In the genomic region with DNA sequence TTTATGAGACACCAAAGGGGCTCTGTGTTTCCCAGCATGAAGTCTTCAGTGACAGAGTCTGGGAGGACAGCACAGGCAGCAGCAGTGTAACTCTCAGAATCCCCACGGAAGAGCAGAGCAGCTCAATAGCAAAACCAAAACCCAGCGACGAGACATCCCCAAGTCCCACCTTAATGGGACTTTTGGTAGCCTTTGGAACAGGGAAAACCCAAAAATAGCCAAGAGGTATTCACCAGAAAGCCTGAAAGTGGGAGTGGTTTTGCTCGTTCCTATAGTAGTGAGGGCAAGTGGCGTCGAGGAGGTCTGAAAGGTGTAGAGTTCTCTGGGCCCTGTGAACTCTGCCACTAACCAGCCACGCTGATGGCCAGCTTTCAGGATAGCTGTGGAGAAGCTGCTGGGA, we compare ENCODE assay signal across 19 cellular contexts.
A peak's percentile ranks its signal among the peaks of the same experiment; 100 is the strongest.
DNase-seq lines count a peak whose midpoint lies in the region; ATAC-seq, FAIRE-seq and TF ChIP-seq lines count a peak whose summit lies in the region.
"Had no signal": no experiment of that assay in that cellular context is flagged by ENCODE, and none has a peak within 500 bp of the region (broad histone marks: within the 10 kb centered on the region; RNA-seq: fewer than 3 reads in every experiment).

No MANE protein-coding gene starts in this region.

- TF ChIP-seq CTCF in DND-41 (IDR thresholded peaks at IDR 0.05; ENCODE audit: borderline replicate concordance, extremely low read depth, low read length, poor library complexity, severe bottlenecking) (no peak), HL-60 (IDR thresholded peaks at IDR 0.05; ENCODE audit: insufficient read depth, low read length) (no peak), neural crest cell (conservative IDR thresholded peaks at IDR 0.05) (no peak)

- peak overlapping the region; percentile 23 for H3K27ac Mint-ChIP-seq in activated naive CD8-positive, alpha-beta T cell treated with anti-CD3 and anti-CD28 coated beads, Interleukin-2, amount 50 U/mL, for 24 hours
- H3K27ac Mint-ChIP-seq in neural crest cell (ENCODE audit: unreplicated experiment), result peak overlapping the region; percentile 37
- H3K27ac Mint-ChIP-seq: natural killer cell had no signal

- H4K20me1 ChIP-seq in DND-41 (ENCODE audit: insufficient read depth, low read length), result no peaks in the 10 kb centered on the region

- DNase-seq in DND-41 (no peak), HL-60 (ENCODE audit: low read depth in 1 of 2, low spot score in 1 of 2) (no peak), neural crest cell (ENCODE audit: low read depth, low spot score) (no peak), NCI-H1417 treated with DMSO at 0.1 percent for 48 hours (lab: John Stamatoyannopoulos, UW) (no peak), HAP-1 (ENCODE audit: low spot score in 2 of 2) (no peak), HTR-8/SVneo (ENCODE audit: insufficient read length, low spot score) (no peak)
- no peak for DNase-seq in activated naive CD8-positive, alpha-beta T cell treated with anti-CD3 and anti-CD28 coated beads, Interleukin-2, amount 50 U/mL, for 24 hours
- DNase-seq: activated effector memory CD4-positive, alpha-beta T cell treated with anti-CD3 and anti-CD28 coated beads, Interleukin-2, amount 50 U/mL, for 16 hours; anterior cingulate cortex; mammary epithelial cell; natural killer cell; NCI-H1436 treated with DMSO at 0.1 percent for 48 hours; NCI-H82; psoas muscle; thyroid gland had no signal

- H3K27ac ChIP-seq in DND-41 (ENCODE audit: low read length) (peak overlapping the region; percentile 59), HL-60 (replicated peaks) (peak overlapping the region; percentile 5; the same call in 1 of the 2 replicates)
- H3K27ac ChIP-seq: hepatocyte, psoas muscle, thyroid gland had no signal

- peaks cover 15% of the 10 kb centered on the region for H3K36me3 Mint-ChIP-seq in activated naive CD8-positive, alpha-beta T cell treated with anti-CD3 and anti-CD28 coated beads, Interleukin-2, amount 50 U/mL, for 24 hours (ENCODE audit: low read depth)
- H3K36me3 Mint-ChIP-seq in neural crest cell (ENCODE audit: low read depth), result peaks cover 3% of the 10 kb centered on the region
- H3K36me3 Mint-ChIP-seq: natural killer cell had no signal

- no peak for FAIRE-seq in HTR-8/SVneo (lab: Jason Lieb, UNC)
- FAIRE-seq: G401.6, keratinocyte had no signal

- peaks cover 47% of the 10 kb centered on the region for H3K4me1 ChIP-seq in DND-41 (ENCODE audit: insufficient read depth, low read length)
- H3K4me1 ChIP-seq in HAP-1, result peaks cover 3% of the 10 kb centered on the region; the same call in 1 of the 2 replicates

- H3K9ac ChIP-seq in DND-41 (ENCODE audit: low read depth, low read length), result no peak overlapping the region

- H2AFZ ChIP-seq in DND-41 (ENCODE audit: low read depth, low read length), result no peak overlapping the region
- H2AFZ ChIP-seq: hepatocyte had no signal

- H3K9me3 ChIP-seq in DND-41 (ENCODE audit: insufficient read depth, low read length, severe bottlenecking) (no peaks in the 10 kb centered on the region), HAP-1 (no peaks in the 10 kb centered on the region)
- H3K9me3 ChIP-seq: psoas muscle, thyroid gland had no signal

- H3K79me2 ChIP-seq in DND-41 (ENCODE audit: insufficient read depth, low read length), result peaks cover 73% of the 10 kb centered on the region

- no peaks in the 10 kb centered on the region for H3K9me3 Mint-ChIP-seq in activated naive CD8-positive, alpha-beta T cell treated with anti-CD3 and anti-CD28 coated beads, Interleukin-2, amount 50 U/mL, for 24 hours
- H3K9me3 Mint-ChIP-seq in neural crest cell, result no peaks in the 10 kb centered on the region
- H3K9me3 Mint-ChIP-seq: natural killer cell had no signal

- peaks cover 47% of the 10 kb centered on the region for H3K4me1 Mint-ChIP-seq in activated naive CD8-positive, alpha-beta T cell treated with anti-CD3 and anti-CD28 coated beads, Interleukin-2, amount 50 U/mL, for 24 hours
- H3K4me1 Mint-ChIP-seq in neural crest cell, result peaks cover 30% of the 10 kb centered on the region

- in situ Hi-C loops in HAP-1 (cut with MboI; ENCODE audit: low sequenced_read_pairs), result no loop called here

- no peaks in the 10 kb centered on the region for H3K27me3 Mint-ChIP-seq in activated naive CD8-positive, alpha-beta T cell treated with anti-CD3 and anti-CD28 coated beads, Interleukin-2, amount 50 U/mL, for 24 hours
- H3K27me3 Mint-ChIP-seq in neural crest cell (ENCODE audit: low read depth), result no peaks in the 10 kb centered on the region

- H3K36me3 ChIP-seq in DND-41 (ENCODE audit: insufficient read depth, low read length) (peaks cover 63% of the 10 kb centered on the region), HAP-1 (replicated peaks) (no peaks in the 10 kb centered on the region)
- H3K36me3 ChIP-seq: thyroid gland had no signal

- H3K4me3 Mint-ChIP-seq in activated naive CD8-positive, alpha-beta T cell treated with anti-CD3 and anti-CD28 coated beads, Interleukin-2, amount 50 U/mL, for 24 hours, result no peak overlapping the region
- H3K4me3 Mint-ChIP-seq in neural crest cell, result no peak overlapping the region
- H3K4me3 Mint-ChIP-seq: natural killer cell had no signal

- H3K4me2 ChIP-seq in DND-41 (ENCODE audit: insufficient read depth, low read length), result no peak overlapping the region
- H3K4me2 ChIP-seq: hepatocyte had no signal

- H3K27me3 ChIP-seq in DND-41 (ENCODE audit: insufficient read depth, low read length, poor library complexity) (no peaks in the 10 kb centered on the region), HL-60 (ENCODE audit: insufficient read depth, poor library complexity, severe bottlenecking) (no peaks in the 10 kb centered on the region), HAP-1 (ENCODE audit: low read depth) (no peaks in the 10 kb centered on the region)
- H3K27me3 ChIP-seq: hepatocyte, thyroid gland had no signal

- ATAC-seq in DND-41 (ENCODE audit: insufficient read depth, low read depth), result no peak
- ATAC-seq in activated naive CD8-positive, alpha-beta T cell treated with anti-CD3 and anti-CD28 coated beads, Interleukin-2, amount 50 U/mL, for 24 hours, result no peak
- ATAC-seq in GM18498 (IDR thresholded peaks at IDR 0.05; ENCODE audit: unreplicated experiment), result no peak
- ATAC-seq: natural killer cell, psoas muscle had no signal

- H3K4me3 ChIP-seq in DND-41 (ENCODE audit: low read depth in 1 of 2, low read length in 2 of 2) (no peak overlapping the region), HL-60 (replicated peaks; ENCODE audit: insufficient read depth, low read length) (no peak overlapping the region), HAP-1 (no peak overlapping the region)
- H3K4me3 ChIP-seq: hepatocyte, psoas muscle, thyroid gland had no signal
